18 cellular contexts compared by ENCODE assay signal in genomic region chr3:114370537-114371174, GRCh38.
DNase-seq lines count a peak whose midpoint lies in the region; ATAC-seq and TF ChIP-seq lines count a peak whose summit lies in the region.
"Had no signal": no experiment of that assay in that cellular context is flagged by ENCODE, and none has a peak within 500 bp of the region (broad histone marks: within the 10 kb centered on the region; RNA-seq: fewer than 3 reads in every experiment).

No MANE protein-coding gene starts in this region.

- H3K36me3 Mint-ChIP-seq in chondrocyte (ENCODE audit: low read depth) (no peaks in the 10 kb centered on the region), progenitor cell of endocrine pancreas (ENCODE audit: insufficient read depth) (no peaks in the 10 kb centered on the region), MCF 10A (ENCODE audit: insufficient read depth, unreplicated experiment) (no peaks in the 10 kb centered on the region)

- DNase-seq in DMS 273 (lab: John Stamatoyannopoulos, UW; ENCODE audit: unreplicated experiment) (peak; percentile 16), DMS 273 treated with DMSO at 0.1 percent for 48 hours (lab: John Stamatoyannopoulos, UW) (no peak), chondrocyte (ENCODE audit: low spot score) (no peak), progenitor cell of endocrine pancreas (ENCODE audit: low spot score, unreplicated experiment) (no peak), HPDE6-E6E7 (ENCODE audit: extremely low spot score) (no peak), MCF 10A (ENCODE audit: unreplicated experiment) (no peak)
- DNase-seq: 8988T; activated CD4-positive, alpha-beta T cell treated with anti-CD3 and anti-CD28 coated beads, Interleukin-2, amount 10 ng/mL, durations not matched to agents 7 days and 5 days; body of pancreas; GOT3; mucosa of descending colon; ovary; PC-9; stimulated activated CD4-positive, alpha-beta T cell treated with anti-CD3 and anti-CD28 coated beads, Interleukin-12 subunit alpha, Interleukin-12 subunit beta, amount 100 ng/mL, for 4 hours; transverse colon had no signal

- CTCF ChIA-PET in MCF 10A (lab: Yijun Ruan, JAX), result interaction anchor here (1.0 to 1.2 kb wide), 3 partner anchors 8 to 69 kb away, joined by 4 to 9 read pairs (median 4); no protein-coding TSS in a partner anchor

- H3K27ac Mint-ChIP-seq in chondrocyte (ENCODE audit: unreplicated experiment), result no peak overlapping the region
- no peak overlapping the region for H3K27ac Mint-ChIP-seq in progenitor cell of endocrine pancreas
- H3K27ac Mint-ChIP-seq in MCF 10A (ENCODE audit: low read depth, unreplicated experiment), result no peak overlapping the region
- H3K27ac Mint-ChIP-seq: activated CD4-positive, alpha-beta T cell treated with anti-CD3 and anti-CD28 coated beads, Interleukin-2, amount 10 ng/mL, durations not matched to agents 7 days and 5 days; T-helper 1 cell treated with Interleukin-12 subunit alpha and Interleukin-12 subunit beta and Interleukin-4 antibody, amounts not matched to agents 30 μg/mL and 1 μg/mL, for 36 hours had no signal

- BruUV-seq in MCF 10A (replicated peaks; lab: Mats Ljungman, UMichigan), result no TSS peak

- TF ChIP-seq CTCF in LNCAP (IDR thresholded peaks at IDR 0.05) (peak; percentile 13; the same call in 1 of the 2 replicates), chondrocyte (IDR thresholded peaks at IDR 0.05) (peak; percentile 32), progenitor cell of endocrine pancreas (IDR thresholded peaks at IDR 0.05; ENCODE audit: unreplicated experiment) (peak; percentile 32), MCF 10A (IDR thresholded peaks at IDR 0.05; ENCODE audit: unreplicated experiment) (no peak)

- intact Hi-C loops in MCF 10A (cut with micrococcal nuclease), result no loop called here

- POLR2A ChIA-PET in MCF 10A (lab: Yijun Ruan, JAX), result no interaction called here

- ATAC-seq in HG02870 (IDR thresholded peaks at IDR 0.05; ENCODE audit: unreplicated experiment), result no peak
- ATAC-seq: body of pancreas, mucosa of descending colon had no signal

- H3K4me1 Mint-ChIP-seq in chondrocyte (ENCODE audit: low read depth) (peaks cover 16% of the 10 kb centered on the region), progenitor cell of endocrine pancreas (ENCODE audit: low read depth) (peaks cover 12% of the 10 kb centered on the region), MCF 10A (ENCODE audit: insufficient read depth, unreplicated experiment) (peaks cover 7% of the 10 kb centered on the region)
- H3K4me1 Mint-ChIP-seq: activated CD4-positive, alpha-beta T cell treated with anti-CD3 and anti-CD28 coated beads, Interleukin-2, amount 10 ng/mL, durations not matched to agents 7 days and 5 days had no signal

- H3K4me3 Mint-ChIP-seq in chondrocyte (ENCODE audit: unreplicated experiment) (no peak overlapping the region), progenitor cell of endocrine pancreas (ENCODE audit: low read depth) (no peak overlapping the region), MCF 10A (ENCODE audit: unreplicated experiment) (no peak overlapping the region)
- H3K4me3 Mint-ChIP-seq: activated CD4-positive, alpha-beta T cell treated with anti-CD3 and anti-CD28 coated beads, Interleukin-2, amount 10 ng/mL, durations not matched to agents 7 days and 5 days; T-helper 1 cell treated with Interleukin-12 subunit alpha and Interleukin-12 subunit beta and Interleukin-4 antibody, amounts not matched to agents 30 μg/mL and 1 μg/mL, for 36 hours had no signal

- no peaks in the 10 kb centered on the region for H3K9me3 Mint-ChIP-seq in chondrocyte (ENCODE audit: low read depth)
- no peaks in the 10 kb centered on the region for H3K9me3 Mint-ChIP-seq in progenitor cell of endocrine pancreas (ENCODE audit: low read depth)
- H3K9me3 Mint-ChIP-seq in MCF 10A (ENCODE audit: unreplicated experiment), result no peaks in the 10 kb centered on the region
- H3K9me3 Mint-ChIP-seq: activated CD4-positive, alpha-beta T cell treated with anti-CD3 and anti-CD28 coated beads, Interleukin-2, amount 10 ng/mL, durations not matched to agents 7 days and 5 days; T-helper 1 cell treated with Interleukin-12 subunit alpha and Interleukin-12 subunit beta and Interleukin-4 antibody, amounts not matched to agents 30 μg/mL and 1 μg/mL, for 36 hours had no signal

- H3K27me3 Mint-ChIP-seq in chondrocyte (ENCODE audit: low read depth), result no peaks in the 10 kb centered on the region
- no peaks in the 10 kb centered on the region for H3K27me3 Mint-ChIP-seq in progenitor cell of endocrine pancreas
- H3K27me3 Mint-ChIP-seq in MCF 10A (ENCODE audit: insufficient read depth, unreplicated experiment), result no peaks in the 10 kb centered on the region
- H3K27me3 Mint-ChIP-seq: activated CD4-positive, alpha-beta T cell treated with anti-CD3 and anti-CD28 coated beads, Interleukin-2, amount 10 ng/mL, durations not matched to agents 7 days and 5 days had no signal
